1 cellular context compared by ENCODE assay signal in the genomic region with DNA sequence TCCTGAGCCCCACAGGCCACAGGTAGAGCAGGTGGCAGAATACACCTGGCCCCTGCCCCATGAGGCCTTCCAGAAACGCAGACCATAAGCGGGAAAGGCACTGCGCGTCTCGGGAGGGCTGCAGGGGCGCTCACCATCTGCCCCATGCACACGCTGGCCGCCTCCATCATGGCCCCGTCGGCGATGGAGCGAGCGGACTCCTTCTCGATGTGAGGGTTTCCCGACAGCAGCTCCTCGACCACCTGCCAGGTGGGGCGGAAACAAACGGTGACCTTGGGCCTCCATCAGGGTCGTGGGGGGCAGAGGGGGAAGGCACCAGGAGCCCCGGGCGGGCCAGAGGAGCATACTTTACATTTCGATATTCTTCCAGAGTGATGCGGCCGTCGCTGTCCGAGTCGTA.
TF ChIP-seq lines count a peak whose summit lies in the region.

No MANE protein-coding gene starts in this region.

TF ChIP-seq in K562, 482 proteins besides CTCF, POLR2A, EP300 and RAD21:
- TF ChIP-seq EHMT2 (IDR thresholded peaks at IDR 0.05) (no peak), THRAP3 (IDR thresholded peaks at IDR 0.05; ENCODE audit: borderline replicate concordance) (peak; percentile 82; the same call in 1 of the 2 replicates)
- TF ChIP-seq, protein P1, sequence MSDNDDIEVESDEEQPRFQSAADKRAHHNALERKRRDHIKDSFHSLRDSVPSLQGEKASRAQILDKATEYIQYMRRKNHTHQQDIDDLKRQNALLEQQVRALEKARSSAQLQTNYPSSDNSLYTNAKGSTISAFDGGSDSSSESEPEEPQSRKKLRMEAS (CRISPR knock-in tag; IDR thresholded peaks at IDR 0.05), result peak; percentile 48; the same call in 1 of the 2 replicates
- TF ChIP-seq, protein P2, sequence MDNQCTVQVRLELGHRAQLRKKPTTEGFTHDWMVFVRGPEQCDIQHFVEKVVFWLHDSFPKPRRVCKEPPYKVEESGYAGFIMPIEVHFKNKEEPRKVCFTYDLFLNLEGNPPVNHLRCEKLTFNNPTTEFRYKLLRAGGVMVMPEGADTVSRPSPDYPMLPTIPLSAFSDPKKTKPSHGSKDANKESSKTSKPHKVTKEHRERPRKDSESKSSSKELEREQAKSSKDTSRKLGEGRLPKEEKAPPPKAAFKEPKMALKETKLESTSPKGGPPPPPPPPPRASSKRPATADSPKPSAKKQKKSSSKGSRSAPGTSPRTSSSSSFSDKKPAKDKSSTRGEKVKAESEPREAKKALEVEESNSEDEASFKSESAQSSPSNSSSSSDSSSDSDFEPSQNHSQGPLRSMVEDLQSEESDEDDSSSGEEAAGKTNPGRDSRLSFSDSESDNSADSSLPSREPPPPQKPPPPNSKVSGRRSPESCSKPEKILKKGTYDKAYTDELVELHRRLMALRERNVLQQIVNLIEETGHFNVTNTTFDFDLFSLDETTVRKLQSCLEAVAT (IDR thresholded peaks at IDR 0.05), result peak in 1 of 2 experiments; percentile 80; a peak in 2 of 4 replicates
TF ChIP-seq in K562: peak in this region for 3.
